10 cellular contexts compared by ENCODE assay signal in genomic region chr6:34196833-34197195, GRCh38. TPM values are rescaled to one million over a fixed set of nuclear protein-coding genes. Genes with fewer than 3 reads are reported as not detected.
DNase-seq lines count a peak whose midpoint lies in the region; ATAC-seq, FAIRE-seq and TF ChIP-seq lines count a peak whose summit lies in the region.
"Had no signal": no experiment of that assay in that cellular context is flagged by ENCODE, and none has a peak within 500 bp of the region (broad histone marks: within the 10 kb centered on the region; RNA-seq: fewer than 3 reads in every experiment).

No MANE protein-coding gene starts in this region.

- no peak for ATAC-seq in naive thymus-derived CD4-positive, alpha-beta T cell
- ATAC-seq in GM21526 (IDR thresholded peaks at IDR 0.05; ENCODE audit: low FRiP score, unreplicated experiment), result no peak
- ATAC-seq in HG02852 (IDR thresholded peaks at IDR 0.05; ENCODE audit: unreplicated experiment), result no peak

- POLR2A ChIA-PET in AG04449 (lab: Yijun Ruan, JAX), result interaction anchor here (1.0 kb wide), 1 partner anchor 229 kb away, joined by 3 read pairs; no protein-coding TSS in a partner anchor
- POLR2A ChIA-PET in naive thymus-derived CD4-positive, alpha-beta T cell (lab: Charles Lee), result interaction anchor here (1.0 to 2.2 kb wide), 5 partner anchors 14 to 218 kb away, joined by 4 to 19 read pairs (median 11); partner anchors contain the start of genes HMGA1 and SMIM29

- H3K27me3 Mint-ChIP-seq in naive thymus-derived CD4-positive, alpha-beta T cell, result peaks cover 0 to 13% (median 0%) of the 10 kb centered on the region in 5 donors

- peaks cover 0 to 11% (median 8%) of the 10 kb centered on the region in 7 donors for H3K4me1 Mint-ChIP-seq in naive thymus-derived CD4-positive, alpha-beta T cell

- H3K9me3 ChIP-seq in naive thymus-derived CD4-positive, alpha-beta T cell (ENCODE audit: control insufficient read depth in 2 of 3, low read length in 3 of 3), result no peaks in the 10 kb centered on the region

- peaks cover 0 to 1% (median 0%) of the 10 kb centered on the region in 11 donors for H3K9me3 Mint-ChIP-seq in naive thymus-derived CD4-positive, alpha-beta T cell

- H3K36me3 ChIP-seq in naive thymus-derived CD4-positive, alpha-beta T cell (ENCODE audit: control insufficient read depth in 2 of 3, insufficient read depth in 3 of 3, low read length in 3 of 3), result no peaks in the 10 kb centered on the region
- H3K36me3 ChIP-seq: cardiac muscle cell had no signal

- peak overlapping the region; percentile 72 for H3K27ac ChIP-seq in naive thymus-derived CD4-positive, alpha-beta T cell (ENCODE audit: low read depth, low read length)
- H3K27ac ChIP-seq: cardiac muscle cell had no signal

- no peak for FAIRE-seq in GM12892 (lab: Jason Lieb, UNC)

- H3K4me3 ChIP-seq in AG04449 (ENCODE audit: low read depth, low read length) (peak overlapping the region; percentile 59), HFF-Myc (replicated peaks; ENCODE audit: low read depth, low read length) (peak overlapping the region; percentile 36), cardiac fibroblast (replicated peaks in 1 of 2; ENCODE audit: low read depth in 2 of 2, low read length in 2 of 2) (peak overlapping the region; percentile 45 to 52)
- H3K4me3 ChIP-seq in naive thymus-derived CD4-positive, alpha-beta T cell (ENCODE audit: low read length), result peak overlapping the region; percentile 90
- H3K4me3 ChIP-seq: cardiac muscle cell had no signal

- CTCF ChIA-PET in AG04449 (lab: Yijun Ruan, JAX), result interaction anchor here (0.6 to 8.4 kb wide), 34 partner anchors 9 to 610 kb away, joined by 3 to 92 read pairs (median 8); partner anchors contain the start of genes HMGA1, NUDT3 and SMIM29
- CTCF ChIA-PET in naive thymus-derived CD4-positive, alpha-beta T cell (lab: Charles Lee), result interaction anchor here (0.5 to 4.8 kb wide), 14 partner anchors 10 to 419 kb away, joined by 3 to 47 read pairs (median 4); partner anchors contain the start of genes HMGA1 and SMIM29

- peak overlapping the region; percentile 79 to 91 (median 87) for H3K4me3 Mint-ChIP-seq in naive thymus-derived CD4-positive, alpha-beta T cell

- no peak for DNase-seq in AG04449 (ENCODE audit: low read depth, low spot score)
- DNase-seq in HFF-Myc (ENCODE audit: extremely low read depth, low read depth), result no peak
- no peak for DNase-seq in cardiac fibroblast (ENCODE audit: low read depth in 2 of 2)
- no peak for DNase-seq in naive thymus-derived CD4-positive, alpha-beta T cell
- no peak for DNase-seq in AG20443 (ENCODE audit: low spot score)
- DNase-seq in GM12892 (ENCODE audit: insufficient read length), result no peak

- intact Hi-C loops in naive thymus-derived CD4-positive, alpha-beta T cell (cut with micrococcal nuclease), result loop anchor here (1.0 to 5.0 kb wide), 13 partner anchors 34 to 943 kb away; partner anchors contain the start of genes HMGA1 (in 1 of the 2), NUDT3 (in 1 of the 2) and SMIM29 (in 1 of the 2)

- H3K4me1 ChIP-seq in naive thymus-derived CD4-positive, alpha-beta T cell (ENCODE audit: control insufficient read depth in 2 of 2, insufficient read depth in 2 of 2, low read length in 2 of 2), result peaks cover 4 to 6% of the 10 kb centered on the region in 2 donors

- peak overlapping the region in 3 of 9 donors; percentile 61 to 69 (median 67) for H3K27ac Mint-ChIP-seq in naive thymus-derived CD4-positive, alpha-beta T cell

- no peaks in the 10 kb centered on the region for H3K36me3 Mint-ChIP-seq in naive thymus-derived CD4-positive, alpha-beta T cell

- no peak for TF ChIP-seq CTCF in AG04449 (IDR thresholded peaks at IDR 0.05; ENCODE audit: insufficient read depth, low read length, missing control alignments)
- TF ChIP-seq CTCF in HFF-Myc (IDR thresholded peaks at IDR 0.05; ENCODE audit: low read depth, low read length, missing control alignments), result no peak
- TF ChIP-seq CTCF in cardiac fibroblast (IDR thresholded peaks at IDR 0.05; ENCODE audit: low read depth, low read length), result no peak

- TF ChIP-seq POLR2A in GM12892 (IDR thresholded peaks at IDR 0.05; ENCODE audit: low read depth, low read length), result no peak

- no peaks in the 10 kb centered on the region for H3K27me3 ChIP-seq in naive thymus-derived CD4-positive, alpha-beta T cell (ENCODE audit: control insufficient read depth in 2 of 2, insufficient read depth in 2 of 2, low read length in 2 of 2)
- H3K27me3 ChIP-seq: cardiac muscle cell had no signal

RNA-seq across cellular contexts. Expression of gene HMGA1, which starts 39.9 kb away (rescaled TPM):
- total RNA-seq in naive thymus-derived CD4-positive, alpha-beta T cell, result 100 to 1,000 TPM in 2 of 5 experiments, 10 to 100 TPM in 3; 90.0 to 180 (median 95.3) TPM
- 10 to 100 TPM; 35.7 to 41.0 TPM for polyA plus RNA-seq in naive thymus-derived CD4-positive, alpha-beta T cell
- 159 TPM for polyA plus RNA-seq in GM12892 (2012; ENCODE audit: missing spikeins)

RNA-seq across cellular contexts. Expression of gene GRM4, which starts 50.9 kb away (rescaled TPM):
- not detected for total RNA-seq in naive thymus-derived CD4-positive, alpha-beta T cell
- polyA plus RNA-seq in naive thymus-derived CD4-positive, alpha-beta T cell, result not detected
- not detected for polyA plus RNA-seq in GM12892 (2012; ENCODE audit: missing spikeins)
- total RNA-seq: pulmonary artery endothelial cell had no signal

RNA-seq across cellular contexts. Expression of gene SMIM29, which starts 52.0 kb away (rescaled TPM):
- 10 to 100 TPM; 13.9 to 24.2 (median 22.5) TPM for total RNA-seq in naive thymus-derived CD4-positive, alpha-beta T cell
- 10 to 100 TPM; 32.3 to 45.5 TPM for polyA plus RNA-seq in naive thymus-derived CD4-positive, alpha-beta T cell
- polyA plus RNA-seq in GM12892 (2012; ENCODE audit: missing spikeins), result 12.5 TPM

Comparison
In these comparisons a context has a peak if more than half of its experiments do, and no peak if none do; other contexts are left out.
1. H3K4me3 ChIP-seq: peak in every context shown above with its lines; median percentile 90 in naive thymus-derived CD4-positive, alpha-beta T cell; 59 in AG04449; 48 in cardiac fibroblast; 36 in HFF-Myc.